ENCODE assay signal across 8 cellular contexts in genomic region chrX:48521353-48522243, GRCh38. TPM values are rescaled to one million over a fixed set of nuclear protein-coding genes. Genes with fewer than 3 reads are reported as not detected.
A peak's percentile ranks its signal among the peaks of the same experiment; 100 is the strongest.
DNase-seq lines count a peak whose midpoint lies in the region; ATAC-seq and TF ChIP-seq lines count a peak whose summit lies in the region.

TSS of gene EBP (plus strand) at chrX:48521808. CDS start at chrX:48523772, 1,964 bp downstream.

- H3K27me3 ChIP-seq in kidney epithelial cell (ENCODE audit: control insufficient read depth, insufficient read depth, low read length) = no peaks in the 10 kb centered on the region

- peak within 1 kb of the TSS; percentile 64 for H3K4me3 ChIP-seq in kidney epithelial cell (ENCODE audit: low read depth, low read length)

- TF ChIP-seq CTCF in kidney epithelial cell (IDR thresholded peaks at IDR 0.05; ENCODE audit: insufficient read depth, low read length, poor library complexity, severe bottlenecking) = no peak

- TF ChIP-seq POLR2A in GM19193 (IDR thresholded peaks at IDR 0.05; ENCODE audit: extremely low read depth, insufficient read depth, insufficient read length) = peak; percentile 77

- peak; percentile 97 for ATAC-seq in HG03432 (IDR thresholded peaks at IDR 0.05; ENCODE audit: unreplicated experiment)

- no peaks in the 10 kb centered on the region for H3K36me3 ChIP-seq in kidney epithelial cell (ENCODE audit: control insufficient read depth, insufficient read depth, low read length)

- DNase-seq in AG20443 (ENCODE audit: low spot score) (peak; percentile 91), NCI-H510A (lab: John Stamatoyannopoulos, UW) (peak; percentile 87), cerebellar cortex (ENCODE audit: low spot score) (peak; percentile 92), kidney epithelial cell (ENCODE audit: low read depth) (peak; percentile 55)
- DNase-seq in activated CD4-positive, CD25-positive, alpha-beta regulatory T cell treated with anti-CD3 and anti-CD28 coated beads, Interleukin-2, amount 50 U/mL, for 72 hours = peak; percentile 90
- peak; percentile 96 for DNase-seq in stimulated activated CD4-positive, alpha-beta T cell treated with anti-CD3 and anti-CD28 coated beads, Interleukin-15, amount 100 ng/mL, for 24 hours

RNA-seq across cellular contexts. Expression of gene EBP, which starts in this region (rescaled TPM):
- total RNA-seq in kidney epithelial cell = 40.2 and 72.5 TPM in 2 replicates

Comparison
In these comparisons a context has a peak if more than half of its experiments do, and no peak if none do; other contexts are left out.
1. Peak in every context shown above with its lines: DNase-seq, ATAC-seq and H3K4me3 ChIP-seq.